ENCODE assay signal across 8 cellular contexts in the genomic region with DNA sequence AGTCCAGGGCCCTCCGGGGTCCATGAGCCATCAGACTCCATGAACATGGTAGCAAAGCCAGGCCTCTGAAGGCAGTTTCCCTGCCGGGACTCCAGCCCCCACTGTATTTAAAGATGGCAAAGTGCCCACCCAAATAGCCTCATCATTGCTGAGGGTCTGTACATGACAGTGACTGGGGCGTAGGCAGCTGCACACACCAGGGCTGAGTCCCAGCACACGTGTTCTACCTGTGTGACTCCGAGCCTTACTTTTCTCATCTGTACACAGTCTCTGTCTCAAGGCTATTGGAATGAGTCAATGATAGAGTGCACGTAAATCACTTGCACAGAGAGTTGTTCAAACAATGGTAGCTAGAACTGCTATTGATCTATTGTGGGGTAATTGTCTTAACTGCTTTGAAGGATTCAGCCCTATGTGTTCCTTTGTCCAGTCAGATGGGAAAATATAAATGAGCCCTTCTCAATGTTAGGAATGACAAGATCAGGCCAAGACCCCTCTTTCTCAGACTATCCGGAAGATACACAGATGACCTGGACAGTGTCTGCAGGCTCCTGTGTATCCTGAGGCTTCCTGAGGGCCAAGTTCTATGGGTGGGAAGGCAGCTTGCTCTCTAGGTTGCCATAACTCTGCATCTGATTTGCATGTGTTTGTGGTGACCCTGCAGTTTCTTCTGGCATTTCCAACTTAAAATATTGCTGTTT. TPM values are rescaled to one million over a fixed set of nuclear protein-coding genes. Genes with fewer than 3 reads are reported as not detected.
A peak's percentile ranks its signal among the peaks of the same experiment; 100 is the strongest.
DNase-seq lines count a peak whose midpoint lies in the region; ATAC-seq, FAIRE-seq and TF ChIP-seq lines count a peak whose summit lies in the region.

No MANE protein-coding gene starts in this region.

- H3K27me3 Mint-ChIP-seq in CD4-positive, alpha-beta T cell = no peaks in the 10 kb centered on the region
- no peaks in the 10 kb centered on the region for H3K27me3 Mint-ChIP-seq in activated CD4-positive, alpha-beta T cell treated with anti-CD3 and anti-CD28 coated beads, Interleukin-2, amount 10 ng/mL, durations not matched to agents 7 days and 5 days

- H3K9me3 Mint-ChIP-seq in CD4-positive, alpha-beta T cell = no peaks in the 10 kb centered on the region
- no peaks in the 10 kb centered on the region for H3K9me3 Mint-ChIP-seq in activated CD4-positive, alpha-beta T cell treated with anti-CD3 and anti-CD28 coated beads, Interleukin-2, amount 10 ng/mL, durations not matched to agents 7 days and 5 days

- peak in 1 of 10 experiments; percentile 36 for DNase-seq in CD4-positive, alpha-beta T cell
- DNase-seq in HEK293T (ENCODE audit: extremely low spot score) (no peak), right lobe of liver (no peak), LoVo (ENCODE audit: low spot score) (no peak), medulla oblongata (ENCODE audit: extremely low spot score) (no peak), kidney (no peak), OCI-M1 (lab: John Stamatoyannopoulos, UW) (no peak)
- no peak for DNase-seq in activated CD4-positive, alpha-beta T cell treated with anti-CD3 and anti-CD28 coated beads, Interleukin-2, amount 10 ng/mL, durations not matched to agents 7 days and 5 days

- peak overlapping the region; percentile 99 for H3K27ac ChIP-seq in CD4-positive, alpha-beta T cell (ENCODE audit: low read depth, low read length)
- H3K27ac ChIP-seq in right lobe of liver (peak overlapping the region in 1 of 3 donors; percentile 11), kidney (ENCODE audit: low read depth in 2 of 2, low read length in 2 of 2) (no peak overlapping the region)

- FAIRE-seq in kidney (lab: Jason Lieb, UNC) = no peak

- peak; percentile 14 for ATAC-seq in CD4-positive, alpha-beta T cell (ENCODE audit: poor library complexity)
- ATAC-seq in right lobe of liver = peak in 3 of 4 donors; percentile 5 to 59 (median 34)

- H3K4me1 ChIP-seq in right lobe of liver (peaks cover 0 to 67% (median 22%) of the 10 kb centered on the region in 4 donors), kidney (ENCODE audit: control insufficient read depth in 1 of 2, insufficient read depth in 1 of 2, low read depth in 1 of 2, low read length in 2 of 2) (peaks cover 13 to 15% of the 10 kb centered on the region in 2 donors)

- no peak for TF ChIP-seq POLR2A in right lobe of liver (IDR thresholded peaks at IDR 0.05)

- H3K9me3 ChIP-seq in CD4-positive, alpha-beta T cell (ENCODE audit: control insufficient read depth, low read length) = no peaks in the 10 kb centered on the region
- no peaks in the 10 kb centered on the region for H3K9me3 ChIP-seq in right lobe of liver
- no peaks in the 10 kb centered on the region for H3K9me3 ChIP-seq in kidney (ENCODE audit: control insufficient read depth in 1 of 2, low read length in 2 of 2)

- POLR2A ChIA-PET in CD4-positive, alpha-beta T cell (lab: Charles Lee) = interaction anchor here (0.8 to 8.1 kb wide), 12 partner anchors 8 to 85 kb away, joined by 3 to 135 read pairs (median 10); a partner anchor contains a TSS
- POLR2A ChIA-PET in HEK293T (lab: Yijun Ruan, JAX) = no interaction called here
- POLR2A ChIA-PET in activated CD4-positive, alpha-beta T cell treated with anti-CD3 and anti-CD28 coated beads, Interleukin-2, amount 10 ng/mL, durations not matched to agents 7 days and 5 days (lab: Charles Lee) = interaction anchor here (1.0 kb wide), 1 partner anchor 27 kb away, joined by 4 read pairs; no protein-coding TSS in a partner anchor

- intact Hi-C loops in CD4-positive, alpha-beta T cell (cut with DNase I, micrococcal nuclease) = loop anchor here (1.0 to 5.0 kb wide), 3 partner anchors 11 to 361 kb away; no protein-coding TSS in a partner anchor
- intact Hi-C loops in right lobe of liver (cut with DNase I) (no loop called here), kidney (cut with DNase I) (no loop called here)

- WGBS in right lobe of liver (ENCODE audit: insufficient coverage, low coverage, low lambda C conversion rate, missing lambda C conversion rate) = 10% methylated on average over 2 of the region's 7 CpGs

- H3K4me1 Mint-ChIP-seq in CD4-positive, alpha-beta T cell (ENCODE audit: low read depth) = peaks cover 85% of the 10 kb centered on the region
- peaks cover 72% of the 10 kb centered on the region for H3K4me1 Mint-ChIP-seq in activated CD4-positive, alpha-beta T cell treated with anti-CD3 and anti-CD28 coated beads, Interleukin-2, amount 10 ng/mL, durations not matched to agents 7 days and 5 days

- H3K27me3 ChIP-seq in CD4-positive, alpha-beta T cell (ENCODE audit: control insufficient read depth, insufficient read depth, low read length) = no peaks in the 10 kb centered on the region
- H3K27me3 ChIP-seq in right lobe of liver = no peaks in the 10 kb centered on the region

- peaks cover 48% of the 10 kb centered on the region for H3K36me3 Mint-ChIP-seq in CD4-positive, alpha-beta T cell (ENCODE audit: low read depth)
- H3K36me3 Mint-ChIP-seq in activated CD4-positive, alpha-beta T cell treated with anti-CD3 and anti-CD28 coated beads, Interleukin-2, amount 10 ng/mL, durations not matched to agents 7 days and 5 days (ENCODE audit: low read depth) = peaks cover 36% of the 10 kb centered on the region

- H3K4me3 ChIP-seq in right lobe of liver (peak overlapping the region in 1 of 3 donors; percentile 62), kidney (ENCODE audit: low read length in 2 of 2) (peak overlapping the region in 1 of 2 donors; percentile 52)

- H3K9ac ChIP-seq in kidney (ENCODE audit: low read length in 2 of 2) = no peak overlapping the region

- no peaks in the 10 kb centered on the region for H3K36me3 ChIP-seq in right lobe of liver
- no peaks in the 10 kb centered on the region for H3K36me3 ChIP-seq in kidney (ENCODE audit: control insufficient read depth in 1 of 2, insufficient read depth in 2 of 2, low read length in 2 of 2)

- H3K4me3 Mint-ChIP-seq in CD4-positive, alpha-beta T cell = peak overlapping the region; percentile 97
- peak overlapping the region; percentile 87 for H3K4me3 Mint-ChIP-seq in activated CD4-positive, alpha-beta T cell treated with anti-CD3 and anti-CD28 coated beads, Interleukin-2, amount 10 ng/mL, durations not matched to agents 7 days and 5 days

- TF ChIP-seq CTCF in CD4-positive, alpha-beta T cell (IDR thresholded peaks at IDR 0.05) = no peak
- TF ChIP-seq CTCF in right lobe of liver (IDR thresholded peaks at IDR 0.05) (no peak), kidney (IDR thresholded peaks at IDR 0.05; ENCODE audit: borderline replicate concordance, extremely low read depth, insufficient read depth) (no peak)

- H3K27ac Mint-ChIP-seq in CD4-positive, alpha-beta T cell = peak overlapping the region; percentile 86
- peak overlapping the region; percentile 86 for H3K27ac Mint-ChIP-seq in activated CD4-positive, alpha-beta T cell treated with anti-CD3 and anti-CD28 coated beads, Interleukin-2, amount 10 ng/mL, durations not matched to agents 7 days and 5 days

- CTCF ChIA-PET in CD4-positive, alpha-beta T cell (lab: Charles Lee) = interaction anchor here (0.9 to 15.8 kb wide), 6 partner anchors 8 to 56 kb away, joined by 3 to 236 read pairs (median 7); a partner anchor contains a TSS
- CTCF ChIA-PET in HEK293T (lab: Yijun Ruan, JAX) = interaction anchor here (2.8 kb wide), 1 partner anchor 11 kb away, joined by 19 read pairs; no protein-coding TSS in a partner anchor
- CTCF ChIA-PET in activated CD4-positive, alpha-beta T cell treated with anti-CD3 and anti-CD28 coated beads, Interleukin-2, amount 10 ng/mL, durations not matched to agents 7 days and 5 days (lab: Charles Lee) = interaction anchor here (1.1 to 23.2 kb wide), 10 partner anchors 8 to 60 kb away, joined by 3 to 412 read pairs (median 10); a partner anchor contains a TSS

TF ChIP-seq in HEK293T, 16 proteins besides CTCF, POLR2A, EP300 and RAD21:
- TF ChIP-seq ELF4 (IDR thresholded peaks at IDR 0.05) = no peak
- TF ChIP-seq, protein P1, sequence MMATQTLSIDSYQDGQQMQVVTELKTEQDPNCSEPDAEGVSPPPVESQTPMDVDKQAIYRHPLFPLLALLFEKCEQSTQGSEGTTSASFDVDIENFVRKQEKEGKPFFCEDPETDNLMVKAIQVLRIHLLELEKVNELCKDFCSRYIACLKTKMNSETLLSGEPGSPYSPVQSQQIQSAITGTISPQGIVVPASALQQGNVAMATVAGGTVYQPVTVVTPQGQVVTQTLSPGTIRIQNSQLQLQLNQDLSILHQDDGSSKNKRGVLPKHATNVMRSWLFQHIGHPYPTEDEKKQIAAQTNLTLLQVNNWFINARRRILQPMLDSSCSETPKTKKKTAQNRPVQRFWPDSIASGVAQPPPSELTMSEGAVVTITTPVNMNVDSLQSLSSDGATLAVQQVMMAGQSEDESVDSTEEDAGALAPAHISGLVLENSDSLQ (IDR thresholded peaks at IDR 0.05) = 0 out of 2 replicates have a peak, but pooled peaks have one; percentile 6
- TF ChIP-seq FOXK2 (IDR thresholded peaks at IDR 0.05) = no peak

RNA-seq across cellular contexts. Expression of a gene that starts 48.9 kb away (rescaled TPM):
- total RNA-seq in CD4-positive, alpha-beta T cell = 100 to 1,000 TPM; 153 to 156 TPM
- total RNA-seq in activated CD4-positive, alpha-beta T cell treated with anti-CD3 and anti-CD28 coated beads, Interleukin-2, amount 10 ng/mL, durations not matched to agents 7 days and 5 days = 100 to 1,000 TPM; 185 to 201 TPM
- 10 to 100 TPM in 5 of 6 experiments, 1 to 10 TPM in 1; 8.1 to 18.8 (median 12.6) TPM for total RNA-seq in right lobe of liver
- 18.8 TPM for total RNA-seq in kidney
- 2.4 TPM for polyA plus RNA-seq in kidney (ENCODE audit: insufficient read depth, low read depth, low replicate concordance)

RNA-seq across cellular contexts. Expression of a gene that starts 56.1 kb away (rescaled TPM):
- 10 to 100 TPM; 48.9 to 51.6 TPM for total RNA-seq in CD4-positive, alpha-beta T cell
- total RNA-seq in activated CD4-positive, alpha-beta T cell treated with anti-CD3 and anti-CD28 coated beads, Interleukin-2, amount 10 ng/mL, durations not matched to agents 7 days and 5 days = 10 to 100 TPM; 44.5 to 51.6 TPM
- total RNA-seq in right lobe of liver = 10 to 100 TPM; 18.4 to 29.3 (median 24.4) TPM
- total RNA-seq in kidney = 45.1 TPM
- 44.5 TPM for polyA plus RNA-seq in kidney (ENCODE audit: insufficient read depth, low read depth, low replicate concordance)

Comparison
In these comparisons a context has a peak if more than half of its experiments do, and no peak if none do; other contexts are left out.
1. intact Hi-C loops: an anchor here in CD4-positive, alpha-beta T cell (1.0 to 5.0 kb wide); none called in right lobe of liver and kidney.